10 cellular contexts compared by ENCODE assay signal in genomic region chr7:112481833-112482669, GRCh38. TPM values are rescaled to one million over a fixed set of nuclear protein-coding genes. Genes with fewer than 3 reads are reported as not detected.
A peak's percentile ranks its signal among the peaks of the same experiment; 100 is the strongest.
DNase-seq lines count a peak whose midpoint lies in the region; ATAC-seq, FAIRE-seq and TF ChIP-seq lines count a peak whose summit lies in the region.
"Had no signal": no experiment of that assay in that cellular context is flagged by ENCODE, and none has a peak within 500 bp of the region (broad histone marks: within the 10 kb centered on the region; RNA-seq: fewer than 3 reads in every experiment).

No MANE protein-coding gene starts in this region.

- no peak for TF ChIP-seq POLR2A in A549 (IDR thresholded peaks at IDR 0.05; ENCODE audit: low read length)

- H4K8ac ChIP-seq in mesenchymal stem cell (ENCODE audit: low read length) = no peak overlapping the region

- TF ChIP-seq EP300 in A549 (IDR thresholded peaks at IDR 0.05) = no peak

- POLR2A ChIA-PET in A549 (lab: Yijun Ruan, JAX) = interaction anchor here (2.5 kb wide), 1 partner anchor 31 kb away, joined by 14 read pairs; the partner anchor contains the start of gene IFRD1
- POLR2A ChIA-PET in CD4-positive, alpha-beta T cell (lab: Charles Lee) = no interaction called here

- peaks cover 8% of the 10 kb centered on the region for H3K79me1 ChIP-seq in mesenchymal stem cell (replicated peaks; ENCODE audit: low read length, poor library complexity, severe bottlenecking)

- H2BK12ac ChIP-seq in mesenchymal stem cell (ENCODE audit: low read length in 2 of 2) = no peak overlapping the region

- H3K36me3 ChIP-seq in bronchial epithelial cell (ENCODE audit: control insufficient read depth, insufficient read depth, low read length) = no peaks in the 10 kb centered on the region
- peaks cover 2 to 18% of the 10 kb centered on the region in 2 experiments for H3K36me3 ChIP-seq in mesenchymal stem cell (ENCODE audit: control insufficient read depth in 1 of 2, insufficient read depth in 2 of 2, low read depth in 1 of 2, low read length in 2 of 2)

- no peak overlapping the region for H2BK5ac ChIP-seq in mesenchymal stem cell (ENCODE audit: low read depth, low read length, poor library complexity, severe bottlenecking)

- no peak overlapping the region for H3K18ac ChIP-seq in mesenchymal stem cell (ENCODE audit: low read depth in 1 of 2, low read length in 2 of 2)

- H2AK5ac ChIP-seq in mesenchymal stem cell (ENCODE audit: low read length, severe bottlenecking) = no peak overlapping the region

- CTCF ChIA-PET in A549 (lab: Yijun Ruan, JAX) = interaction anchor here (0.6 to 2.6 kb wide), 7 partner anchors 13 to 547 kb away, joined by 3 to 13 read pairs (median 6); no protein-coding TSS in a partner anchor
- CTCF ChIA-PET in CD4-positive, alpha-beta T cell (lab: Charles Lee) = interaction anchor here (0.6 kb wide), 1 partner anchor 94 kb away, joined by 3 read pairs; no protein-coding TSS in a partner anchor

- peak; percentile 13 for FAIRE-seq in A549 (lab: Jason Lieb, UNC)
- no peak for FAIRE-seq in bronchial epithelial cell (lab: Jason Lieb, UNC)

- no peak overlapping the region for H3K23ac ChIP-seq in mesenchymal stem cell (ENCODE audit: low read length in 2 of 2)

- WGBS in A549 (ENCODE audit: missing lambda C conversion rate) = 23% methylated on average over 3 of the region's 3 CpGs
- 25% methylated on average over 2 of the region's 3 CpGs for whole genome bisulfite sequencing in mesenchymal stem cell

- H3K9me3 ChIP-seq in A549 = no peaks in the 10 kb centered on the region
- no peaks in the 10 kb centered on the region for H3K9me3 ChIP-seq in mesenchymal stem cell (ENCODE audit: control insufficient read depth, low read length)
- H3K9me3 ChIP-seq in CD4-positive, alpha-beta T cell (ENCODE audit: control insufficient read depth, low read length) = no peaks in the 10 kb centered on the region
- H3K9me3 ChIP-seq: BLaER1 treated with 17β-estradiol and CSF1 and Interleukin-3, amounts not matched to agents 10 nM and 100 nM had no signal

- no peak for TF ChIP-seq CTCF in A549 (IDR thresholded peaks at IDR 0.05)
- no peak for TF ChIP-seq CTCF in bronchial epithelial cell (IDR thresholded peaks at IDR 0.05; ENCODE audit: insufficient read depth, low read length, severe bottlenecking)
- no peak for TF ChIP-seq CTCF in CD14-positive monocyte (IDR thresholded peaks at IDR 0.05)
- TF ChIP-seq CTCF in CD4-positive, alpha-beta T cell (IDR thresholded peaks at IDR 0.05) = no peak

- no peak overlapping the region for H3K27ac Mint-ChIP-seq in stimulated activated effector memory CD8-positive, alpha-beta T cell treated with anti-CD3 and anti-CD28 coated beads, Interleukin-12 subunit alpha, Interleukin-12 subunit beta, amount 100 ng/mL, for 72 hours
- H3K27ac Mint-ChIP-seq in CD14-positive monocyte = no peak overlapping the region
- no peak overlapping the region for H3K27ac Mint-ChIP-seq in CD4-positive, alpha-beta T cell
- H3K27ac Mint-ChIP-seq: T-helper 17 cell had no signal

- H2BK15ac ChIP-seq in mesenchymal stem cell (ENCODE audit: low read depth, poor library complexity, severe bottlenecking) = no peak overlapping the region

- H3K4me3 ChIP-seq in A549 (no peak overlapping the region), bronchial epithelial cell (ENCODE audit: low read depth, low read length) (no peak overlapping the region), mesenchymal stem cell (ENCODE audit: insufficient read depth in 1 of 2, low read depth in 1 of 2, low read length in 2 of 2) (peak overlapping the region in 1 of 2 experiments; percentile 27)
- H3K4me3 ChIP-seq: BLaER1 treated with 17β-estradiol and CSF1 and Interleukin-3, amounts not matched to agents 10 nM and 100 nM had no signal

- H3K27me3 ChIP-seq in bronchial epithelial cell (ENCODE audit: control insufficient read depth, insufficient read depth, low read length) (no peaks in the 10 kb centered on the region), mesenchymal stem cell (ENCODE audit: control insufficient read depth in 1 of 2, insufficient read depth in 1 of 2, low read length in 2 of 2) (no peaks in the 10 kb centered on the region)
- H3K27me3 ChIP-seq in CD4-positive, alpha-beta T cell (ENCODE audit: control insufficient read depth, insufficient read depth, low read length) = no peaks in the 10 kb centered on the region
- H3K27me3 ChIP-seq: BLaER1 treated with 17β-estradiol and CSF1 and Interleukin-3, amounts not matched to agents 10 nM and 100 nM had no signal

- TF ChIP-seq RAD21 in A549 (conservative IDR thresholded peaks at IDR 0.05 in 1 of 2, IDR thresholded peaks at IDR 0.05 in 1 of 2) = no peak

- H3K4me3 Mint-ChIP-seq in stimulated activated effector memory CD8-positive, alpha-beta T cell treated with anti-CD3 and anti-CD28 coated beads, Interleukin-12 subunit alpha, Interleukin-12 subunit beta, amount 100 ng/mL, for 72 hours = no peak overlapping the region
- H3K4me3 Mint-ChIP-seq in CD14-positive monocyte = no peak overlapping the region
- H3K4me3 Mint-ChIP-seq in CD4-positive, alpha-beta T cell = no peak overlapping the region
- H3K4me3 Mint-ChIP-seq: T-helper 17 cell had no signal

- H4K91ac ChIP-seq in mesenchymal stem cell (ENCODE audit: low read length) = no peak overlapping the region

- H3K14ac ChIP-seq in mesenchymal stem cell (ENCODE audit: low read length in 2 of 2) = no peak overlapping the region

- H3K4me1 Mint-ChIP-seq in stimulated activated effector memory CD8-positive, alpha-beta T cell treated with anti-CD3 and anti-CD28 coated beads, Interleukin-12 subunit alpha, Interleukin-12 subunit beta, amount 100 ng/mL, for 72 hours = no peaks in the 10 kb centered on the region
- H3K4me1 Mint-ChIP-seq in CD14-positive monocyte = no peaks in the 10 kb centered on the region
- H3K4me1 Mint-ChIP-seq in CD4-positive, alpha-beta T cell (ENCODE audit: low read depth) = peaks cover 11% of the 10 kb centered on the region

- H3K9me3 Mint-ChIP-seq in stimulated activated effector memory CD8-positive, alpha-beta T cell treated with anti-CD3 and anti-CD28 coated beads, Interleukin-12 subunit alpha, Interleukin-12 subunit beta, amount 100 ng/mL, for 72 hours = no peaks in the 10 kb centered on the region
- H3K9me3 Mint-ChIP-seq in CD14-positive monocyte = no peaks in the 10 kb centered on the region
- H3K9me3 Mint-ChIP-seq in CD4-positive, alpha-beta T cell = no peaks in the 10 kb centered on the region

- peaks cover 44% of the 10 kb centered on the region for H3K4me1 ChIP-seq in A549
- peaks cover 6% of the 10 kb centered on the region for H3K4me1 ChIP-seq in mesenchymal stem cell (ENCODE audit: control insufficient read depth, insufficient read depth, low read depth, low read length)

- no peak overlapping the region for H2BK120ac ChIP-seq in mesenchymal stem cell (ENCODE audit: low read depth, low read length)

- no peaks in the 10 kb centered on the region for H3K27me3 Mint-ChIP-seq in CD14-positive monocyte (ENCODE audit: low read depth in 3 of 3)
- H3K27me3 Mint-ChIP-seq in CD4-positive, alpha-beta T cell = no peaks in the 10 kb centered on the region
- H3K27me3 Mint-ChIP-seq: T-helper 17 cell had no signal

- peak overlapping the region; percentile 85 for H3K9ac ChIP-seq in mesenchymal stem cell (ENCODE audit: low read length)
- H3K9ac ChIP-seq: BLaER1 treated with 17β-estradiol and CSF1 and Interleukin-3, amounts not matched to agents 10 nM and 100 nM had no signal

- no peak overlapping the region for H2AFZ ChIP-seq in mesenchymal stem cell (ENCODE audit: low read depth, low read length)

- H3K4me2 ChIP-seq in A549 (peak overlapping the region; percentile 35), mesenchymal stem cell (ENCODE audit: low read length, poor library complexity, severe bottlenecking) (no peak overlapping the region)

- peak; percentile 39 to 77 for DNase-seq in A549 (ENCODE audit: low read depth in 1 of 2, low spot score in 1 of 2)
- DNase-seq in LoVo (ENCODE audit: low spot score) = peak; percentile 56
- DNase-seq in bronchial epithelial cell (ENCODE audit: low read depth) = peak; percentile 94
- DNase-seq in mesenchymal stem cell = peak; percentile 92
- no peak for DNase-seq in stimulated activated effector memory CD8-positive, alpha-beta T cell treated with anti-CD3 and anti-CD28 coated beads, Interleukin-12 subunit alpha, Interleukin-12 subunit beta, amount 100 ng/mL, for 72 hours (ENCODE audit: low spot score in 2 of 2)
- no peak for DNase-seq in CD14-positive monocyte (ENCODE audit: low spot score)
- no peak for DNase-seq in activated CD4-positive, alpha-beta T cell treated with anti-CD3 and anti-CD28 coated beads, Interleukin-2, amount 50 U/mL, for 48 hours
- no peak for DNase-seq in CD4-positive, alpha-beta T cell
- DNase-seq: T-helper 17 cell had no signal

- peak overlapping the region in 1 of 2 experiments; percentile 11; a peak in 1 of 6 replicates for H3K27ac ChIP-seq in A549
- H3K27ac ChIP-seq in mesenchymal stem cell (ENCODE audit: low read length, poor library complexity, severe bottlenecking) = peak overlapping the region; percentile 75
- no peak overlapping the region for H3K27ac ChIP-seq in CD4-positive, alpha-beta T cell (ENCODE audit: low read depth, low read length)

- intact Hi-C loops in CD14-positive monocyte (cut with micrococcal nuclease) = no loop called here
- intact Hi-C loops in CD4-positive, alpha-beta T cell (cut with DNase I, micrococcal nuclease) = no loop called here

- H3K36me3 Mint-ChIP-seq in stimulated activated effector memory CD8-positive, alpha-beta T cell treated with anti-CD3 and anti-CD28 coated beads, Interleukin-12 subunit alpha, Interleukin-12 subunit beta, amount 100 ng/mL, for 72 hours = peaks cover 23% of the 10 kb centered on the region
- H3K36me3 Mint-ChIP-seq in CD14-positive monocyte = peaks cover 13 to 22% of the 10 kb centered on the region in 2 donors
- peaks cover 18% of the 10 kb centered on the region for H3K36me3 Mint-ChIP-seq in CD4-positive, alpha-beta T cell (ENCODE audit: low read depth)

- peak; percentile 73 to 76 for ATAC-seq in A549
- ATAC-seq in stimulated activated effector memory CD8-positive, alpha-beta T cell treated with anti-CD3 and anti-CD28 coated beads, Interleukin-12 subunit alpha, Interleukin-12 subunit beta, amount 100 ng/mL, for 72 hours = no peak
- ATAC-seq in CD4-positive, alpha-beta T cell (ENCODE audit: poor library complexity) = no peak
- ATAC-seq: T-helper 17 cell had no signal

- H3K4ac ChIP-seq in mesenchymal stem cell (ENCODE audit: low read depth in 1 of 2, low read length in 2 of 2) = no peak overlapping the region

RNA-seq across cellular contexts. Expression of gene LSMEM1, which starts 1.3 kb away (rescaled TPM):
- polyA plus RNA-seq in A549 (2011; rRNA removed) (1.3 and 1.7 TPM in 2 replicates), A549 (2017; fragmentation: RNase III; extraction: RNeasy Plus Mini Kit Qiagen cat#74134 plus additional on column Dnase treatment) (0.97 to 1.7 TPM (median 1.1 TPM) in 3 replicates), CD14-positive monocyte (under 1 TPM in 1 of 2 donors, not detected in 1; 0.09 TPM)
- polyA plus RNA-seq in A549 (2012; cell fraction: cytosol; rRNA removed) = 0.13 TPM in 2 replicates
- polyA plus RNA-seq in A549 (2012; cell fraction: nucleus; rRNA removed) = 0.28 and 1.0 TPM in 2 replicates
- polyA minus RNA-seq in A549 (2011; rRNA and poly(A)+ RNA removed) = 0.29 and 0.58 TPM in 2 replicates
- total RNA-seq in bronchial epithelial cell = 0.26 and 1.1 TPM in 2 replicates
- 0.50 TPM for polyA plus RNA-seq in mesenchymal stem cell (2013, experiment 1 of 2)
- polyA plus RNA-seq in mesenchymal stem cell (2013, experiment 2 of 2) = 1.0 TPM
- total RNA-seq in CD4-positive, alpha-beta T cell = 1 to 10 TPM; 1.0 to 1.3 TPM

RNA-seq across cellular contexts. Expression of gene IFRD1, which starts 31.8 kb away (rescaled TPM):
- polyA plus RNA-seq in A549 (2011; rRNA removed) (95.1 and 129 TPM in 2 replicates), A549 (2017; fragmentation: RNase III; extraction: RNeasy Plus Mini Kit Qiagen cat#74134 plus additional on column Dnase treatment) (38.8 to 42.7 TPM (median 40.2 TPM) in 3 replicates), CD14-positive monocyte (10 to 100 TPM; 13.6 to 18.7 TPM)
- 29.7 and 34.1 TPM in 2 replicates for polyA plus RNA-seq in A549 (2012; cell fraction: cytosol; rRNA removed)
- polyA plus RNA-seq in A549 (2012; cell fraction: nucleus; rRNA removed) = 35.2 and 36.9 TPM in 2 replicates
- polyA minus RNA-seq in A549 (2011; rRNA and poly(A)+ RNA removed) = 26.4 and 30.7 TPM in 2 replicates
- 92.1 and 145 TPM in 2 replicates for total RNA-seq in bronchial epithelial cell
- 25.6 TPM for polyA plus RNA-seq in mesenchymal stem cell (2013, experiment 1 of 2)
- 26.0 TPM for polyA plus RNA-seq in mesenchymal stem cell (2013, experiment 2 of 2)
- total RNA-seq in CD4-positive, alpha-beta T cell = 100 to 1,000 TPM; 198 to 205 TPM

Comparison
In these comparisons a context has a peak if more than half of its experiments do, and no peak if none do; other contexts are left out.
1. ATAC-seq: peak in A549 (2 of 2); none in stimulated activated effector memory CD8-positive, alpha-beta T cell treated with anti-CD3 and anti-CD28 coated beads, Interleukin-12 subunit alpha, Interleukin-12 subunit beta, amount 100 ng/mL, for 72 hours (single experiment) and CD4-positive, alpha-beta T cell (single experiment).
2. DNase-seq: peak in A549 (2 of 2), LoVo (single experiment), bronchial epithelial cell (single experiment) and mesenchymal stem cell (single experiment); none in stimulated activated effector memory CD8-positive, alpha-beta T cell treated with anti-CD3 and anti-CD28 coated beads, Interleukin-12 subunit alpha, Interleukin-12 subunit beta, amount 100 ng/mL, for 72 hours (0 of 2), CD14-positive monocyte (single experiment), activated CD4-positive, alpha-beta T cell treated with anti-CD3 and anti-CD28 coated beads, Interleukin-2, amount 50 U/mL, for 48 hours (0 of 2) and CD4-positive, alpha-beta T cell (0 of 10).